ENCODE assay signal across 15 cellular contexts in genomic region chr1:116472431-116472961, GRCh38.
DNase-seq lines count a peak whose midpoint lies in the region; ATAC-seq and TF ChIP-seq lines count a peak whose summit lies in the region.
"Had no signal": no experiment of that assay in that cellular context is flagged by ENCODE, and none has a peak within 500 bp of the region (broad histone marks: within the 10 kb centered on the region; RNA-seq: fewer than 3 reads in every experiment).

No MANE protein-coding gene starts in this region.

- no peaks in the 10 kb centered on the region for H3K36me3 Mint-ChIP-seq in nephron (ENCODE audit: low read depth)

- H3K4me3 ChIP-seq in colonic mucosa = no peak overlapping the region
- H3K4me3 ChIP-seq: SJCRH30, stomach had no signal

- peaks cover 3% of the 10 kb centered on the region for H3K27me3 Mint-ChIP-seq in nephron (ENCODE audit: low read depth)

- no peaks in the 10 kb centered on the region for H3K27me3 ChIP-seq in colonic mucosa
- H3K27me3 ChIP-seq: SJCRH30, stomach had no signal

- no peaks in the 10 kb centered on the region for H3K9me3 ChIP-seq in colonic mucosa
- H3K9me3 ChIP-seq: SJCRH30, stomach had no signal

- TF ChIP-seq CTCF in colonic mucosa (IDR thresholded peaks at IDR 0.05) (no peak), nephron (IDR thresholded peaks at IDR 0.05; ENCODE audit: unreplicated experiment in 3 of 3) (no peak)

- intact Hi-C loops in colonic mucosa (cut with DNase I) (loop anchor here (10.0 kb wide), 2 partner anchors 48 to 208 kb away; no protein-coding TSS in a partner anchor), posterior vena cava (cut with DNase I) (no loop called here), left cardiac atrium (cut with DNase I) (loop anchor here in 1 of 2 donors (10.0 kb wide), 1 partner anchor 48 kb away; no protein-coding TSS in a partner anchor)

- peak; percentile 51 for DNase-seq in Daoy (ENCODE audit: low read depth)
- DNase-seq in NCI-H2171 treated with DMSO at 0.1 percent for 48 hours (lab: John Stamatoyannopoulos, UW) = peak; percentile 87
- DNase-seq in colonic mucosa = peak; percentile 63
- no peak for DNase-seq in NOMO-1 treated with DMSO at 0.1 percent for 48 hours (lab: John Stamatoyannopoulos, UW; ENCODE audit: unreplicated experiment)
- no peak for DNase-seq in posterior vena cava (ENCODE audit: low spot score)
- DNase-seq in left cardiac atrium = no peak
- no peak for DNase-seq in stimulated activated naive CD8-positive, alpha-beta T cell treated with anti-CD3 and anti-CD28 coated beads, Interleukin-15, Interleukin-2, amounts not matched to agents 100 U/mL and 50 U/mL, for 24 hours
- DNase-seq: activated CD4-positive, alpha-beta T cell treated with anti-CD3 and anti-CD28 coated beads, Interleukin-2, amount 10 ng/mL, durations not matched to agents 24 days and 14 days; effector CD4-positive, alpha-beta T cell; stimulated activated CD4-positive, alpha-beta T cell treated with anti-CD3 and anti-CD28 coated beads, Interleukin-1b, Interleukin-23, amount 100 ng/mL, for 48 hours; stomach had no signal

- no peaks in the 10 kb centered on the region for H3K36me3 ChIP-seq in colonic mucosa
- H3K36me3 ChIP-seq: SJCRH30, stomach had no signal

- H3K4me1 Mint-ChIP-seq in nephron = peaks cover 48% of the 10 kb centered on the region
- H3K4me1 Mint-ChIP-seq: activated CD4-positive, alpha-beta T cell treated with anti-CD3 and anti-CD28 coated beads, Interleukin-2, amount 10 ng/mL, durations not matched to agents 24 days and 14 days had no signal

- H3K9ac ChIP-seq in colonic mucosa (ENCODE audit: low read depth in 2 of 2, low read length in 2 of 2) = peak overlapping the region in 1 of 2 donors; percentile 36

- H3K4me1 ChIP-seq in colonic mucosa = peaks cover 17% of the 10 kb centered on the region

- H3K27ac ChIP-seq in colonic mucosa = peak overlapping the region; percentile 28
- H3K27ac ChIP-seq: HL-60, SJCRH30, stomach had no signal

- peak overlapping the region in 1 of 3 experiments; percentile 35 for H3K4me3 Mint-ChIP-seq in nephron
- H3K4me3 Mint-ChIP-seq: activated CD4-positive, alpha-beta T cell treated with anti-CD3 and anti-CD28 coated beads, Interleukin-2, amount 10 ng/mL, durations not matched to agents 24 days and 14 days; neural crest cell had no signal

- H3K9me3 Mint-ChIP-seq in nephron = no peaks in the 10 kb centered on the region
- H3K9me3 Mint-ChIP-seq: activated CD4-positive, alpha-beta T cell treated with anti-CD3 and anti-CD28 coated beads, Interleukin-2, amount 10 ng/mL, durations not matched to agents 24 days and 14 days; neural crest cell had no signal

- H3K27ac Mint-ChIP-seq in nephron = peak overlapping the region; percentile 73 to 78 (median 77)
- H3K27ac Mint-ChIP-seq: activated CD4-positive, alpha-beta T cell treated with anti-CD3 and anti-CD28 coated beads, Interleukin-2, amount 10 ng/mL, durations not matched to agents 24 days and 14 days had no signal

- ATAC-seq in left cardiac atrium = no peak
- no peak for ATAC-seq in stimulated activated naive CD8-positive, alpha-beta T cell treated with anti-CD3 and anti-CD28 coated beads, Interleukin-15, Interleukin-2, amounts not matched to agents 100 U/mL and 50 U/mL, for 24 hours

Comparison
In these comparisons a context has a peak if more than half of its experiments do, and no peak if none do; other contexts are left out.
1. DNase-seq: peak in Daoy (single experiment), NCI-H2171 treated with DMSO at 0.1 percent for 48 hours (single experiment) and colonic mucosa (single experiment); none in NOMO-1 treated with DMSO at 0.1 percent for 48 hours (single experiment), posterior vena cava (single experiment), left cardiac atrium (single experiment) and stimulated activated naive CD8-positive, alpha-beta T cell treated with anti-CD3 and anti-CD28 coated beads, Interleukin-15, Interleukin-2, amounts not matched to agents 100 U/mL and 50 U/mL, for 24 hours (single experiment).